ENCODE assay signal across 8 cellular contexts in genomic region chr17:28371245-28372202, GRCh38. TPM values are rescaled to one million over a fixed set of nuclear protein-coding genes. Genes with fewer than 3 reads are reported as not detected.
A peak's percentile ranks its signal among the peaks of the same experiment; 100 is the strongest.
DNase-seq lines count a peak whose midpoint lies in the region; ATAC-seq and TF ChIP-seq lines count a peak whose summit lies in the region.

TSS of gene SARM1 (plus strand) at chr17:28371694. CDS start at chr17:28372033, 339 bp downstream.

- peak within 1 kb of the TSS; percentile 92 for H3K4me3 Mint-ChIP-seq in neural progenitor cell
- H3K4me3 Mint-ChIP-seq in stimulated activated naive CD8-positive, alpha-beta T cell treated with anti-CD3 and anti-CD28 coated beads, Interleukin-15, amount 100 ng/mL, for 72 hours, result peak within 1 kb of the TSS; percentile 84 to 89

- ATAC-seq in GM19397 (IDR thresholded peaks at IDR 0.05; ENCODE audit: unreplicated experiment) (peak; percentile 90), foreskin keratinocyte (peak; percentile 63)
- ATAC-seq in stimulated activated naive CD8-positive, alpha-beta T cell treated with anti-CD3 and anti-CD28 coated beads, Interleukin-15, amount 100 ng/mL, for 72 hours, result peak; percentile 91

- TF ChIP-seq CTCF in foreskin keratinocyte (conservative IDR thresholded peaks at IDR 0.05), result no peak
- no peak for TF ChIP-seq CTCF in neural progenitor cell (IDR thresholded peaks at IDR 0.05)

- peaks cover 39% of the 10 kb centered on the region for H3F3A ChIP-seq in neural progenitor cell (ENCODE audit: low read depth)

- peak within 1 kb of the TSS; percentile 66 for H3K4me3 ChIP-seq in neural progenitor cell

- H3K27me3 Mint-ChIP-seq in neural progenitor cell (ENCODE audit: insufficient read depth, low read depth), result peaks cover 7% of the 10 kb centered on the region
- no peaks in the 10 kb centered on the region for H3K27me3 Mint-ChIP-seq in stimulated activated naive CD8-positive, alpha-beta T cell treated with anti-CD3 and anti-CD28 coated beads, Interleukin-15, amount 100 ng/mL, for 72 hours

- H3K79me2 ChIP-seq in neural progenitor cell (ENCODE audit: low read depth), result no peaks in the 10 kb centered on the region

- peak within 1 kb of the TSS; percentile 96 for H3K4me2 ChIP-seq in neural progenitor cell

- peaks cover 8% of the 10 kb centered on the region for H3K36me3 Mint-ChIP-seq in neural progenitor cell

- H3K27ac ChIP-seq in foreskin keratinocyte, result no peak within 1 kb of the TSS
- no peak within 1 kb of the TSS for H3K27ac ChIP-seq in neural progenitor cell

- H2AFZ ChIP-seq in neural progenitor cell (replicated peaks), result peak within 1 kb of the TSS; percentile 94

- H3K9me3 ChIP-seq in neural progenitor cell (ENCODE audit: low read depth), result no peaks in the 10 kb centered on the region

- peaks cover 32% of the 10 kb centered on the region for H3K4me1 Mint-ChIP-seq in neural progenitor cell
- peaks cover 35% of the 10 kb centered on the region for H3K4me1 Mint-ChIP-seq in stimulated activated naive CD8-positive, alpha-beta T cell treated with anti-CD3 and anti-CD28 coated beads, Interleukin-15, amount 100 ng/mL, for 72 hours

- H3K27ac Mint-ChIP-seq in neural progenitor cell, result peak within 1 kb of the TSS; percentile 47
- peak within 1 kb of the TSS; percentile 93 to 97 for H3K27ac Mint-ChIP-seq in stimulated activated naive CD8-positive, alpha-beta T cell treated with anti-CD3 and anti-CD28 coated beads, Interleukin-15, amount 100 ng/mL, for 72 hours

- H3K36me3 ChIP-seq in neural progenitor cell, result no peaks in the 10 kb centered on the region

- H3K4me1 ChIP-seq in foreskin keratinocyte (no peaks in the 10 kb centered on the region), neural progenitor cell (peaks cover 13% of the 10 kb centered on the region)

- H3K27me3 ChIP-seq in foreskin keratinocyte, result peaks cover 35% of the 10 kb centered on the region
- peaks cover 40% of the 10 kb centered on the region for H3K27me3 ChIP-seq in neural progenitor cell

- DNase-seq in CD1c-positive myeloid dendritic cell (ENCODE audit: extremely low spot score) (peak; percentile 63), HS-5 (ENCODE audit: low read depth) (peak; percentile 71), RPMI8226 (peak; percentile 74), foreskin keratinocyte (no peak), neural progenitor cell (ENCODE audit: low spot score) (peak; percentile 98)
- DNase-seq in activated effector memory CD4-positive, alpha-beta T cell treated with Interleukin-2 at 50 U/mL for 16 hours, result peak; percentile 76
- peak; percentile 92 to 94 for DNase-seq in stimulated activated naive CD8-positive, alpha-beta T cell treated with anti-CD3 and anti-CD28 coated beads, Interleukin-15, amount 100 ng/mL, for 72 hours

- H4K20me1 ChIP-seq in neural progenitor cell (ENCODE audit: low read depth), result peaks cover 37% of the 10 kb centered on the region

- H3K9ac ChIP-seq in neural progenitor cell, result no peak within 1 kb of the TSS

- H3K9me3 Mint-ChIP-seq in neural progenitor cell, result no peaks in the 10 kb centered on the region
- no peaks in the 10 kb centered on the region for H3K9me3 Mint-ChIP-seq in stimulated activated naive CD8-positive, alpha-beta T cell treated with anti-CD3 and anti-CD28 coated beads, Interleukin-15, amount 100 ng/mL, for 72 hours

RNA-seq across cellular contexts. Expression of gene SARM1, which starts in this region (rescaled TPM):
- 0.53 and 0.61 TPM in 2 replicates for total RNA-seq in foreskin keratinocyte
- 0.58 and 0.65 TPM in 2 replicates for polyA plus RNA-seq in foreskin keratinocyte
- 3.1 and 5.5 TPM in 2 replicates for total RNA-seq in neural progenitor cell (ENCODE audit: low replicate concordance)

Comparison
In these comparisons a context has a peak if more than half of its experiments do, and no peak if none do; other contexts are left out.
1. Peak in ATAC-seq in foreskin keratinocyte; RNA of the gene not detected or under 1 TPM.
2. DNase-seq: peak in CD1c-positive myeloid dendritic cell (single experiment), HS-5 (single experiment), RPMI8226 (single experiment), activated effector memory CD4-positive, alpha-beta T cell treated with Interleukin-2 at 50 U/mL for 16 hours (single experiment), neural progenitor cell (single experiment) and stimulated activated naive CD8-positive, alpha-beta T cell treated with anti-CD3 and anti-CD28 coated beads, Interleukin-15, amount 100 ng/mL, for 72 hours (2 of 2); none in foreskin keratinocyte (0 of 2).
3. Peak in every context shown above with its lines, with median percentiles within 50 percentile points of each other: ATAC-seq.